8 cellular contexts compared by ENCODE assay signal in genomic region chr10:69179743-69180524, GRCh38. TPM values are rescaled to one million over a fixed set of nuclear protein-coding genes. Genes with fewer than 3 reads are reported as not detected.
DNase-seq lines count a peak whose midpoint lies in the region; ATAC-seq and TF ChIP-seq lines count a peak whose summit lies in the region.

TSS of gene SUPV3L1 (plus strand) at chr10:69180234. CDS start at chr10:69180292, 58 bp downstream.

- H3K4me1 Mint-ChIP-seq in Caco-2 (ENCODE audit: low read depth, unreplicated experiment) = peaks cover 15% of the 10 kb centered on the region

- in situ Hi-C loops in endometrial microvascular endothelial cells (cut with HindIII; ENCODE audit: inconsistent ontology term, low pct_unique_long_range_greater_than_20kb, low sequenced_read_pairs) = no loop called here

- ATAC-seq in GM21381 (IDR thresholded peaks at IDR 0.05; ENCODE audit: unreplicated experiment) = peak; percentile 78

- peaks cover 2% of the 10 kb centered on the region; the same call in 1 of the 2 replicates for H3K36me3 ChIP-seq in Caco-2 (ENCODE audit: control insufficient read depth, insufficient read depth, low read length)
- H3K36me3 ChIP-seq in HUES48 (ENCODE audit: control insufficient read depth, insufficient read depth, low read length) = peaks cover 18% of the 10 kb centered on the region
- H3K36me3 ChIP-seq in OCI-LY1 (ENCODE audit: insufficient read depth, low read length) = peaks cover 11% of the 10 kb centered on the region; the same call in 1 of the 2 replicates

- H3K27me3 Mint-ChIP-seq in Caco-2 (ENCODE audit: insufficient read depth, unreplicated experiment) = no peaks in the 10 kb centered on the region

- DNase-seq in Caco-2 (peak; percentile 97 to 99), mesenteric fat pad (ENCODE audit: low spot score) (peak; percentile 95)
- DNase-seq in activated CD8-positive, alpha-beta memory T cell treated with anti-CD3 and anti-CD28 coated beads, Interleukin-2, amount 50 U/mL, for 4 hours = peak; percentile 86
- peak; percentile 78 for DNase-seq in stimulated activated CD8-positive, alpha-beta memory T cell treated with anti-CD3 and anti-CD28 coated beads, Interleukin-15, amount 100 ng/mL, for 24 hours (ENCODE audit: low read depth)

- TF ChIP-seq CTCF in Caco-2 (IDR thresholded peaks at IDR 0.05; ENCODE audit: insufficient read depth in 1 of 2, low read depth in 1 of 2, low read length in 1 of 2, severe bottlenecking in 1 of 2, unreplicated experiment in 1 of 2) (no peak), OCI-LY1 (IDR thresholded peaks at IDR 0.05; ENCODE audit: low read length) (no peak)

- no peak within 1 kb of the TSS for H2AFZ ChIP-seq in OCI-LY1 (ENCODE audit: low read length)

- H3K4me1 ChIP-seq in Caco-2 (no peaks in the 10 kb centered on the region), HUES48 (ENCODE audit: control insufficient read depth, insufficient read depth, low read length) (peaks cover 7% of the 10 kb centered on the region), OCI-LY1 (ENCODE audit: insufficient read depth, low read length, severe bottlenecking) (peaks cover 20% of the 10 kb centered on the region)

- peak within 1 kb of the TSS; percentile 97 for H3K9ac ChIP-seq in HUES48 (ENCODE audit: low read depth, low read length)
- peak within 1 kb of the TSS; percentile 92 for H3K9ac ChIP-seq in OCI-LY1 (ENCODE audit: low read length)

- H3K4me3 ChIP-seq in Caco-2 (ENCODE audit: low read depth, low read length) = peak within 1 kb of the TSS; percentile 94
- peak within 1 kb of the TSS; percentile 95 for H3K4me3 ChIP-seq in HUES48 (ENCODE audit: low read depth, low read length)
- peak within 1 kb of the TSS; percentile 94 for H3K4me3 ChIP-seq in OCI-LY1 (ENCODE audit: low read depth, low read length, poor library complexity, severe bottlenecking)

- H3K9me3 Mint-ChIP-seq in Caco-2 (ENCODE audit: unreplicated experiment) = no peaks in the 10 kb centered on the region

- H3K27me3 ChIP-seq in Caco-2 (replicated peaks; ENCODE audit: control insufficient read depth, insufficient read depth, low read length) (no peaks in the 10 kb centered on the region), HUES48 (ENCODE audit: control insufficient read depth, insufficient read depth, low read length) (no peaks in the 10 kb centered on the region), OCI-LY1 (ENCODE audit: insufficient read depth, low read length) (no peaks in the 10 kb centered on the region)

- peak within 1 kb of the TSS; percentile 100 for H3K27ac Mint-ChIP-seq in Caco-2 (ENCODE audit: unreplicated experiment)

- no peaks in the 10 kb centered on the region for H3K9me2 ChIP-seq in OCI-LY1 (ENCODE audit: low read depth, low read length)

- H3K79me2 ChIP-seq in OCI-LY1 (ENCODE audit: insufficient read depth, low read length) = peaks cover 39% of the 10 kb centered on the region

- no peaks in the 10 kb centered on the region for H4K20me1 ChIP-seq in OCI-LY1 (ENCODE audit: insufficient read depth, low read length)

- H3K4me3 Mint-ChIP-seq in Caco-2 (ENCODE audit: unreplicated experiment) = peak within 1 kb of the TSS; percentile 79

- BruUV-seq in Caco-2 (replicated peaks; lab: Mats Ljungman, UMichigan) = no TSS peak

- intact Hi-C loops in Caco-2 (cut with micrococcal nuclease; ENCODE audit: unreplicated experiment) = loop anchor here (1.0 kb wide), 2 partner anchors 42 to 56 kb away; partner anchors contain the start of gene VPS26A

- peaks cover 22% of the 10 kb centered on the region for H3K36me3 Mint-ChIP-seq in Caco-2 (ENCODE audit: insufficient read depth, unreplicated experiment)

- H3K4me2 ChIP-seq in OCI-LY1 (ENCODE audit: low read length) = peak within 1 kb of the TSS; percentile 82

- CTCF ChIA-PET in Caco-2 (lab: Charles Lee) = interaction anchor here (1.0 kb wide), 1 partner anchor 37 kb away, joined by 4 read pairs; no protein-coding TSS in a partner anchor

- H3K9me3 ChIP-seq in Caco-2 (no peaks in the 10 kb centered on the region), HUES48 (ENCODE audit: control insufficient read depth, insufficient read depth, low read length) (no peaks in the 10 kb centered on the region), OCI-LY1 (ENCODE audit: low read length) (no peaks in the 10 kb centered on the region)

- H3K27ac ChIP-seq in HUES48 (ENCODE audit: low read depth, low read length) = peak within 1 kb of the TSS; percentile 98
- peak within 1 kb of the TSS; percentile 84 for H3K27ac ChIP-seq in OCI-LY1 (ENCODE audit: low read depth, low read length, poor library complexity, severe bottlenecking)

- no peaks in the 10 kb centered on the region; the same call in 1 of the 2 replicates for H3F3A ChIP-seq in OCI-LY1 (ENCODE audit: insufficient read depth, low read length)

- POLR2A ChIA-PET in Caco-2 (lab: Charles Lee) = interaction anchor here (0.6 to 1.0 kb wide), 5 partner anchors 32 to 224 kb away, joined by 3 to 6 read pairs (median 4); partner anchors contain the start of genes DDX21 and HKDC1

RNA-seq across cellular contexts. Expression of gene SUPV3L1, which starts in this region (rescaled TPM):
- total RNA-seq in Caco-2 (2022) = 77.1 and 79.2 TPM in 2 replicates
- total RNA-seq in endometrial microvascular endothelial cells (ENCODE audit: inconsistent ontology term) = 41.4 TPM
- total RNA-seq in mesenteric fat pad = 27.0 TPM

Comparison
In these comparisons a context has a peak if more than half of its experiments do, and no peak if none do; other contexts are left out.
1. Peak in every context shown above with its lines: DNase-seq, ATAC-seq, H3K4me3 ChIP-seq and H3K27ac ChIP-seq.